In genomic region chr14:72878746-72879145, GRCh38 we compare ENCODE assay signal across 25 cellular contexts.
"Had no signal": no experiment of that assay in that cellular context is flagged by ENCODE, and none has a peak within 500 bp of the region (broad histone marks: within the 10 kb centered on the region; RNA-seq: fewer than 3 reads in every experiment).

No MANE protein-coding gene starts in this region.

- H3K27ac ChIP-seq: neural progenitor cell, pancreas, prostate gland, right atrium auricular region, right lobe of liver, sigmoid colon, stomach, thoracic aorta, thyroid gland, tibial nerve, upper lobe of right lung, uterus had no signal

- ATAC-seq: naive thymus-derived CD8-positive, alpha-beta T cell; natural killer cell treated with Interleukin-12 subunit alpha and Interleukin-12 subunit beta and Interleukin-15 and Interleukin-18, amount 100 ng/mL, for 72 hours; pancreas; right lobe of liver; stimulated activated effector memory CD8-positive, alpha-beta T cell treated with anti-CD3 and anti-CD28 coated beads, Interleukin-12 subunit alpha, Interleukin-12 subunit beta, amount 100 ng/mL, for 72 hours; stimulated activated naive B cell treated with anti-CD40 and anti-IgM and Interleukin-4, amounts not matched to agents 10 μg/mL and 1 μg/mL and 100 μg/mL, for 72 hours; upper lobe of right lung had no signal

- H3K4me1 ChIP-seq: pancreas, prostate gland, right lobe of liver, sigmoid colon, stomach, thyroid gland, tibial nerve, upper lobe of right lung, uterus had no signal

- H3K27me3 ChIP-seq: neural progenitor cell, pancreas, right atrium auricular region, right lobe of liver, sigmoid colon, thyroid gland, tibial nerve, upper lobe of right lung, uterus had no signal

- H3K4me2 ChIP-seq: neural progenitor cell had no signal

- H3K9me3 ChIP-seq: pancreas, prostate gland, right atrium auricular region, right lobe of liver, sigmoid colon, stomach, thoracic aorta, thyroid gland, tibial nerve, upper lobe of right lung, uterus had no signal

- H3K4me3 ChIP-seq: neural progenitor cell, pancreas, prostate gland, right atrium auricular region, right lobe of liver, sigmoid colon, stomach, thoracic aorta, thyroid gland, tibial nerve, upper lobe of right lung, uterus had no signal

- H2AFZ ChIP-seq: neural progenitor cell had no signal

- H3K36me3 ChIP-seq: neural progenitor cell, pancreas, prostate gland, right atrium auricular region, right lobe of liver, sigmoid colon, stomach, thoracic aorta, thyroid gland, tibial nerve, upper lobe of right lung, uterus had no signal

- H3K9ac ChIP-seq: neural progenitor cell had no signal

- DNase-seq: naive B cell; naive thymus-derived CD8-positive, alpha-beta T cell; occipital lobe; pancreas; retina; right lobe of liver; sigmoid colon; small intestine; stimulated activated CD4-positive, alpha-beta T cell treated with anti-CD3 and anti-CD28 coated beads, Interleukin-15, amount 100 ng/mL, for 24 hours; stimulated activated CD4-positive, alpha-beta T cell treated with anti-CD3 and anti-CD28 coated beads, Interleukin-2, amount 100 ng/mL, for 24 hours; stimulated activated CD4-positive, alpha-beta T cell treated with anti-CD3 and anti-CD28 coated beads, Interleukin-2, amount 100 ng/mL, for 48 hours; stimulated activated CD4-positive, alpha-beta T cell treated with anti-CD3 and anti-CD28 coated beads, Interleukin-4, amount 100 ng/mL, for 24 hours; stimulated activated naive B cell treated with anti-CD40 and anti-IgM and Interleukin-4, amounts not matched to agents 10 μg/mL and 1 μg/mL and 100 μg/mL, for 72 hours; stimulated activated naive CD4-positive, alpha-beta T cell treated with Interleukin-2 at 50 U/mL for 16 hours; stomach; thyroid gland; upper lobe of right lung; uterus had no signal
